In genomic region chr7:157001920-157002818, GRCh38 we compare ENCODE assay signal across 18 cellular contexts. TPM values are rescaled to one million over a fixed set of nuclear protein-coding genes. Genes with fewer than 3 reads are reported as not detected.
DNase-seq lines count a peak whose midpoint lies in the region; ATAC-seq, FAIRE-seq and TF ChIP-seq lines count a peak whose summit lies in the region.
"Had no signal": no experiment of that assay in that cellular context is flagged by ENCODE, and none has a peak within 500 bp of the region (broad histone marks: within the 10 kb centered on the region; RNA-seq: fewer than 3 reads in every experiment).

No MANE protein-coding gene starts in this region.

- POLR2A ChIA-PET in endothelial cell of umbilical vein (lab: Charles Lee): no interaction called here

- ATAC-seq in left cardiac atrium (no peak), HG03139 (IDR thresholded peaks at IDR 0.05; ENCODE audit: unreplicated experiment) (no peak)
- ATAC-seq: Right ventricle myocardium inferior had no signal

- dilution Hi-C loops in endothelial cell of umbilical vein (cut with MboI; ENCODE audit: extremely low pct_ligation_motif_present, low sequenced_read_pairs): no loop called here

- TF ChIP-seq POLR2A in endothelial cell of umbilical vein (IDR thresholded peaks at IDR 0.05; ENCODE audit: low read depth, low read length): no peak

- no peak for TF ChIP-seq CTCF in endothelial cell of umbilical vein (IDR thresholded peaks at IDR 0.05; ENCODE audit: extremely low read depth in 1 of 2, insufficient read depth in 1 of 2, low read depth in 1 of 2, low read length in 2 of 2)

- no peaks in the 10 kb centered on the region for H3K36me3 Mint-ChIP-seq in activated naive CD4-positive, alpha-beta T cell treated with anti-CD3 and anti-CD28 coated beads, Interleukin-2, amount 10 ng/mL, durations not matched to agents 7 days and 5 days

- H4K20me1 ChIP-seq in endothelial cell of umbilical vein (replicated peaks; ENCODE audit: control insufficient read depth, extremely low read depth, insufficient read depth, low read length): no peaks in the 10 kb centered on the region

- H3K9me1 ChIP-seq in endothelial cell of umbilical vein (replicated peaks; ENCODE audit: control insufficient read depth, extremely low read depth, insufficient read depth, low read length): no peaks in the 10 kb centered on the region

- FAIRE-seq in endothelial cell of umbilical vein (lab: Jason Lieb, UNC): peak; percentile 42

- H3K4me1 ChIP-seq in endothelial cell of umbilical vein (ENCODE audit: control insufficient read depth, extremely low read depth, insufficient read depth, low read length): peaks cover 8% of the 10 kb centered on the region

- H3K27me3 ChIP-seq in endothelial cell of umbilical vein (ENCODE audit: control insufficient read depth in 2 of 2, insufficient read depth in 2 of 2, low read length in 2 of 2): peaks cover 68 to 97% of the 10 kb centered on the region in 2 experiments

- H3K4me1 Mint-ChIP-seq in activated naive CD4-positive, alpha-beta T cell treated with anti-CD3 and anti-CD28 coated beads, Interleukin-2, amount 10 ng/mL, durations not matched to agents 7 days and 5 days: peaks cover 23% of the 10 kb centered on the region

- peak overlapping the region; percentile 19 for H3K27ac Mint-ChIP-seq in activated naive CD4-positive, alpha-beta T cell treated with anti-CD3 and anti-CD28 coated beads, Interleukin-2, amount 10 ng/mL, durations not matched to agents 7 days and 5 days

- peaks cover 100% of the 10 kb centered on the region for H3K27me3 Mint-ChIP-seq in activated naive CD4-positive, alpha-beta T cell treated with anti-CD3 and anti-CD28 coated beads, Interleukin-2, amount 10 ng/mL, durations not matched to agents 7 days and 5 days

- H3K9me3 Mint-ChIP-seq in activated naive CD4-positive, alpha-beta T cell treated with anti-CD3 and anti-CD28 coated beads, Interleukin-2, amount 10 ng/mL, durations not matched to agents 7 days and 5 days: no peaks in the 10 kb centered on the region

- no peak overlapping the region for H3K9ac ChIP-seq in endothelial cell of umbilical vein (replicated peaks; ENCODE audit: extremely low read depth, insufficient read depth, low read length)
- H3K9ac ChIP-seq: KMS-11 had no signal

- H3K4me3 ChIP-seq in endothelial cell of umbilical vein (replicated peaks in 1 of 3; ENCODE audit: insufficient read depth in 1 of 3, low read depth in 1 of 3, low read length in 3 of 3): no peak overlapping the region
- H3K4me3 ChIP-seq: esophagus squamous epithelium had no signal

- no peak overlapping the region for H2AFZ ChIP-seq in endothelial cell of umbilical vein (ENCODE audit: low read depth, low read length)

- intact Hi-C loops in endothelial cell of umbilical vein (cut with micrococcal nuclease): loop anchor here (2.0 to 5.0 kb wide), 2 partner anchors 17 to 135 kb away; partner anchors contain the start of gene UBE3C
- intact Hi-C loops in left cardiac atrium (cut with DNase I): no loop called here

- H3K4me3 Mint-ChIP-seq in activated naive CD4-positive, alpha-beta T cell treated with anti-CD3 and anti-CD28 coated beads, Interleukin-2, amount 10 ng/mL, durations not matched to agents 7 days and 5 days: peak overlapping the region; percentile 1

- no peaks in the 10 kb centered on the region for H3K36me3 ChIP-seq in endothelial cell of umbilical vein (ENCODE audit: control insufficient read depth in 2 of 2, extremely low read depth in 1 of 2, insufficient read depth in 2 of 2, low read length in 2 of 2)
- H3K36me3 ChIP-seq: esophagus squamous epithelium had no signal

- H3K27ac ChIP-seq in endothelial cell of umbilical vein (ENCODE audit: insufficient read depth, low read depth, low read length): no peak overlapping the region
- H3K27ac ChIP-seq: esophagus squamous epithelium, KMS-11 had no signal

- no peak for DNase-seq in activated naive CD4-positive, alpha-beta T cell treated with anti-CD3 and anti-CD28 coated beads, Interleukin-2, amount 10 ng/mL, durations not matched to agents 7 days and 5 days
- no peak for DNase-seq in activated naive CD4-positive, alpha-beta T cell treated with Interleukin-2 at 50 U/mL for 16 hours
- peak; percentile 72 to 88 for DNase-seq in NCI-H526 (lab: John Stamatoyannopoulos, UW)
- no peak for DNase-seq in endothelial cell of umbilical vein (ENCODE audit: low read depth, low spot score)
- DNase-seq in retina: peak; percentile 48
- no peak for DNase-seq in left cardiac atrium
- DNase-seq in NOMO-1 (lab: John Stamatoyannopoulos, UW; ENCODE audit: unreplicated experiment in 2 of 2): no peak
- DNase-seq: activated CD4-positive, alpha-beta T cell treated with anti-CD3 and anti-CD28 coated beads, Interleukin-2, amount 50 U/mL, for 1 hour; Calu3; dermis blood vessel endothelial cell; esophagus squamous epithelium; GF-D8; NCI-H1105 treated with DMSO at 0.1 percent for 48 hours; NCI-H345 had no signal

- H3K4me2 ChIP-seq in endothelial cell of umbilical vein (ENCODE audit: insufficient read depth, low read length): no peak overlapping the region

- no peaks in the 10 kb centered on the region for H3K79me2 ChIP-seq in endothelial cell of umbilical vein (ENCODE audit: control insufficient read depth, insufficient read depth, low read length)

- CTCF ChIA-PET in activated naive CD4-positive, alpha-beta T cell treated with anti-CD3 and anti-CD28 coated beads, Interleukin-2, amount 10 ng/mL, durations not matched to agents 7 days and 5 days (lab: Charles Lee): no interaction called here
- CTCF ChIA-PET in endothelial cell of umbilical vein (lab: Charles Lee): no interaction called here

- BruUV-seq in endothelial cell of umbilical vein (replicated peaks; lab: Mats Ljungman, UMichigan): no TSS peak

- H3K9me3 ChIP-seq in endothelial cell of umbilical vein (replicated peaks; ENCODE audit: control insufficient read depth, insufficient read depth, low read length): no peaks in the 10 kb centered on the region
- H3K9me3 ChIP-seq: esophagus squamous epithelium had no signal

TF ChIP-seq in endothelial cell of umbilical vein, 7 proteins besides CTCF, POLR2A, EP300 and RAD21:
- TF ChIP-seq MYC (IDR thresholded peaks at IDR 0.05; ENCODE audit: low read depth, low read length) (no peak), EZH2 (IDR thresholded peaks at IDR 0.05; ENCODE audit: borderline replicate concordance, low read depth, low read length, severe bottlenecking) (peak; percentile 88)

RNA-seq across cellular contexts. Expression of gene MNX1, which starts 8.3 kb away (rescaled TPM):
- total RNA-seq in endothelial cell of umbilical vein (not detected in 2 replicates), left cardiac atrium (not detected)
- polyA plus RNA-seq in endothelial cell of umbilical vein: not detected in 2 replicates
- polyA plus RNA-seq in endothelial cell of umbilical vein (2011; cell fraction: cytosol; rRNA removed): not detected in 2 replicates
- not detected in 2 replicates for polyA plus RNA-seq in endothelial cell of umbilical vein (2011; cell fraction: nucleus; rRNA removed)
- not detected in 2 replicates for polyA plus RNA-seq in endothelial cell of umbilical vein (2012)
- polyA minus RNA-seq in endothelial cell of umbilical vein: not detected in 2 replicates
- 1.2 TPM for polyA minus RNA-seq in endothelial cell of umbilical vein (2011; cell fraction: cytosol; rRNA and poly(A)+ RNA removed)
- polyA minus RNA-seq in endothelial cell of umbilical vein (2011; cell fraction: nucleus; rRNA and poly(A)+ RNA removed): not detected in 2 replicates
- total RNA-seq: dermis blood vessel endothelial cell, pulmonary artery endothelial cell, Right ventricle myocardium inferior had no signal

RNA-seq across cellular contexts. Expression of gene NOM1, which starts 52.7 kb away (rescaled TPM):
- total RNA-seq in endothelial cell of umbilical vein (36.7 and 38.6 TPM in 2 replicates), left cardiac atrium (1 to 10 TPM; 8.9 to 9.4 TPM)
- 11.7 and 13.7 TPM in 2 replicates for polyA plus RNA-seq in endothelial cell of umbilical vein
- polyA plus RNA-seq in endothelial cell of umbilical vein (2011; cell fraction: cytosol; rRNA removed): 9.7 and 9.9 TPM in 2 replicates
- 63.6 and 69.5 TPM in 2 replicates for polyA plus RNA-seq in endothelial cell of umbilical vein (2011; cell fraction: nucleus; rRNA removed)
- polyA plus RNA-seq in endothelial cell of umbilical vein (2012): 14.7 and 21.4 TPM in 2 replicates
- polyA minus RNA-seq in endothelial cell of umbilical vein: 26.4 and 34.5 TPM in 2 replicates
- polyA minus RNA-seq in endothelial cell of umbilical vein (2011; cell fraction: cytosol; rRNA and poly(A)+ RNA removed): 15.5 TPM
- polyA minus RNA-seq in endothelial cell of umbilical vein (2011; cell fraction: nucleus; rRNA and poly(A)+ RNA removed): 35.2 and 63.8 TPM in 2 replicates

Comparison
In these comparisons a context has a peak if more than half of its experiments do, and no peak if none do; other contexts are left out.
1. DNase-seq: peak in NCI-H526 (2 of 2) and retina (single experiment); none in activated naive CD4-positive, alpha-beta T cell treated with anti-CD3 and anti-CD28 coated beads, Interleukin-2, amount 10 ng/mL, durations not matched to agents 7 days and 5 days (single experiment), activated naive CD4-positive, alpha-beta T cell treated with Interleukin-2 at 50 U/mL for 16 hours (single experiment), endothelial cell of umbilical vein (single experiment), left cardiac atrium (single experiment) and NOMO-1 (0 of 2).